22 cellular contexts compared by ENCODE assay signal in the genomic region with DNA sequence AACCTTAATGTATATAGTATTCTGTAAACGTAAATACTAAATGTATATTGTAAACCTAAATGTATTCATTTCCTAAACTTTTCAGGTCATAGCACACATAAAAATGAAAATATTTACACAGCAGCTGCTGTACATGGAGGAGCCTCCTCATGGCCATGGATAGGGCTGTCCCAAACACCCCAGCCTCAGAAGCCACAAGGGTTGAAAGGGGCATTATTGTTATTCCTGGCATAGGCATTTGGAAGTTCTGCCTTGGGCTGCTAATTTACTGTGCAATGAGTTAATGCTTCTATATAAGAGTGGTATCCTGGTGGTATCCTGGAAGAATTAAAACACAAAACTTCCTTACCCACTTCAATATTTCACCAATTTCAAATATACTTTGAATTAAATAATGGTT.
"Had no signal": no experiment of that assay in that cellular context is flagged by ENCODE, and none has a peak within 500 bp of the region (broad histone marks: within the 10 kb centered on the region; RNA-seq: fewer than 3 reads in every experiment).

No MANE protein-coding gene starts in this region.

- H3K27ac ChIP-seq: adrenal gland, Peyer's patch, SK-N-MC had no signal

- H3K9me3 ChIP-seq: adrenal gland, Peyer's patch had no signal

- H3K36me3 ChIP-seq: adrenal gland, Peyer's patch had no signal

- H3K4me3 ChIP-seq: adrenal gland, Peyer's patch, SK-N-MC had no signal

- H3K36me3 Mint-ChIP-seq: activated CD4-positive, alpha-beta memory T cell treated with anti-CD3 and anti-CD28 coated beads for 36 hours; activated naive CD8-positive, alpha-beta T cell treated with anti-CD3 and anti-CD28 coated beads, Interleukin-2, amount 10 ng/mL, durations not matched to agents 7 days and 5 days; brain; T-cell had no signal

- H3K4me1 ChIP-seq: Peyer's patch had no signal

- H3K27ac Mint-ChIP-seq: activated CD4-positive, alpha-beta memory T cell treated with anti-CD3 and anti-CD28 coated beads for 36 hours; activated CD4-positive, alpha-beta T cell treated with anti-CD3 and anti-CD28 coated beads, Interleukin-2, amount 10 ng/mL, durations not matched to agents 7 days and 5 days; activated naive CD8-positive, alpha-beta T cell treated with anti-CD3 and anti-CD28 coated beads, Interleukin-2, amount 10 ng/mL, durations not matched to agents 7 days and 5 days; T-cell had no signal

- H3K9me3 Mint-ChIP-seq: activated CD4-positive, alpha-beta memory T cell treated with anti-CD3 and anti-CD28 coated beads for 36 hours; activated CD4-positive, alpha-beta T cell treated with anti-CD3 and anti-CD28 coated beads, Interleukin-2, amount 10 ng/mL, durations not matched to agents 7 days and 5 days; activated naive CD8-positive, alpha-beta T cell treated with anti-CD3 and anti-CD28 coated beads, Interleukin-2, amount 10 ng/mL, durations not matched to agents 7 days and 5 days; brain; central memory CD8-positive, alpha-beta T cell had no signal

- H3K4me1 Mint-ChIP-seq: activated CD4-positive, alpha-beta T cell treated with anti-CD3 and anti-CD28 coated beads, Interleukin-2, amount 10 ng/mL, durations not matched to agents 7 days and 5 days; activated naive CD8-positive, alpha-beta T cell treated with anti-CD3 and anti-CD28 coated beads, Interleukin-2, amount 10 ng/mL, durations not matched to agents 7 days and 5 days; brain; central memory CD8-positive, alpha-beta T cell; T-cell had no signal

- H3K27me3 ChIP-seq: adrenal gland, Peyer's patch had no signal

- DNase-seq: activated CD4-positive, alpha-beta memory T cell treated with anti-CD3 and anti-CD28 coated beads for 36 hours; activated CD4-positive, alpha-beta T cell treated with anti-CD3 and anti-CD28 coated beads, Interleukin-2, amount 10 ng/mL, durations not matched to agents 7 days and 5 days; activated CD4-positive, CD25-positive, alpha-beta regulatory T cell; activated naive CD4-positive, alpha-beta T cell treated with anti-CD3 and anti-CD28 coated beads, Interleukin-2, amount 50 U/mL, for 16 hours; activated naive CD8-positive, alpha-beta T cell treated with anti-CD3 and anti-CD28 coated beads, Interleukin-2, amount 10 ng/mL, durations not matched to agents 7 days and 5 days; activated T-cell treated with anti-CD3 and anti-CD28 coated beads for 4 hours; adrenal gland; anterior cingulate cortex; NCI-H1048; NCI-H146; NCI-H187 treated with DMSO at 0.1 percent for 48 hours; NCI-H2081 treated with DMSO at 0.1 percent for 48 hours; NCI-H446; NCI-H524; Peyer's patch; SHP77 treated with DMSO at 0.1 percent for 48 hours; T-cell; T-helper 2 cell; T1000 had no signal

- H3K4me3 Mint-ChIP-seq: activated CD4-positive, alpha-beta memory T cell treated with anti-CD3 and anti-CD28 coated beads for 36 hours; activated CD4-positive, alpha-beta T cell treated with anti-CD3 and anti-CD28 coated beads, Interleukin-2, amount 10 ng/mL, durations not matched to agents 7 days and 5 days; activated naive CD8-positive, alpha-beta T cell treated with anti-CD3 and anti-CD28 coated beads, Interleukin-2, amount 10 ng/mL, durations not matched to agents 7 days and 5 days; brain; central memory CD8-positive, alpha-beta T cell; T-cell had no signal

- H3K27me3 Mint-ChIP-seq: activated CD4-positive, alpha-beta memory T cell treated with anti-CD3 and anti-CD28 coated beads for 36 hours; activated CD4-positive, alpha-beta T cell treated with anti-CD3 and anti-CD28 coated beads, Interleukin-2, amount 10 ng/mL, durations not matched to agents 7 days and 5 days; activated naive CD8-positive, alpha-beta T cell treated with anti-CD3 and anti-CD28 coated beads, Interleukin-2, amount 10 ng/mL, durations not matched to agents 7 days and 5 days; central memory CD8-positive, alpha-beta T cell; T-cell had no signal

- ATAC-seq: T-cell had no signal
